15 cellular contexts compared by ENCODE assay signal in the genomic region with DNA sequence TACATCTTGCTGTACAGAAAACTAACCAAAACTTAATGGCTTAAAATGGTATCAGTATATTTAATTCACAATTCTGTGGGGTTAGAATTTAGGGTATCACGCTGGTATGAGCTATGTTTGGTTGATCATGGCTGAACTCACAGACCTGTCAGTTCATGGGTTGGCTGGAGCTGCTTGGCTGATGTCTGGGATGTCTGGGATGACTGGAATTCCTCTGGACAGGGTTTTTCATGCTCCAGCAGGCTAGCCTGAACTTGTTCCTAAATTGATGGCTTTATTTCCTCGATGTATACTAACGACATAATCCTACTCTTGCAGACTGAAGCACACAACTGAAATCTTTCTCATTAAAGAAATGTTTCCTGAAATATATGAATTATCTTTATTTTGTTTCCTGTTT.
A peak's percentile ranks its signal among the peaks of the same experiment; 100 is the strongest.
DNase-seq lines count a peak whose midpoint lies in the region; TF ChIP-seq lines count a peak whose summit lies in the region.
"Had no signal": no experiment of that assay in that cellular context is flagged by ENCODE, and none has a peak within 500 bp of the region (broad histone marks: within the 10 kb centered on the region; RNA-seq: fewer than 3 reads in every experiment).

No MANE protein-coding gene starts in this region.

- H3K27me3 ChIP-seq in GM23248 (replicated peaks; ENCODE audit: insufficient read depth) (no peaks in the 10 kb centered on the region), SK-N-SH (ENCODE audit: insufficient read depth) (no peaks in the 10 kb centered on the region), neural progenitor cell (no peaks in the 10 kb centered on the region), esophagus squamous epithelium (no peaks in the 10 kb centered on the region)
- H3K27me3 ChIP-seq: adrenal gland, BLaER1 had no signal

- peaks cover 3% of the 10 kb centered on the region for H3K9me3 Mint-ChIP-seq in neural progenitor cell
- no peaks in the 10 kb centered on the region for H3K9me3 Mint-ChIP-seq in osteocyte (ENCODE audit: unreplicated experiment)
- H3K9me3 Mint-ChIP-seq in activated T-helper 2 cell treated with anti-CD3 and anti-CD28 coated beads, Interferon-gamma antibody, Interleukin-2, Interleukin-4, amounts not matched to agents 10 μg/mL and 5 μg/mL and 100 μg/mL, durations not matched to agents 14 hours and 24 hours and 36 hours: no peaks in the 10 kb centered on the region

- no peak overlapping the region for H3K4me2 ChIP-seq in GM23248 (ENCODE audit: unreplicated experiment)
- H3K4me2 ChIP-seq in SK-N-SH: no peak overlapping the region
- H3K4me2 ChIP-seq in neural progenitor cell: no peak overlapping the region
- H3K4me2 ChIP-seq: BLaER1 had no signal

- H3K27ac ChIP-seq in GM23248 (no peak overlapping the region), SK-N-SH (ENCODE audit: low read depth in 2 of 2, low read length in 1 of 2) (no peak overlapping the region), neural progenitor cell (no peak overlapping the region), esophagus squamous epithelium (no peak overlapping the region)
- H3K27ac ChIP-seq: adrenal gland, BLaER1 had no signal

- H3K27me3 Mint-ChIP-seq in neural progenitor cell (ENCODE audit: insufficient read depth, low read depth) (peaks cover 2% of the 10 kb centered on the region), osteocyte (ENCODE audit: unreplicated experiment) (no peaks in the 10 kb centered on the region)
- H3K27me3 Mint-ChIP-seq in activated T-helper 2 cell treated with anti-CD3 and anti-CD28 coated beads, Interferon-gamma antibody, Interleukin-2, Interleukin-4, amounts not matched to agents 10 μg/mL and 5 μg/mL and 100 μg/mL, durations not matched to agents 14 hours and 24 hours and 36 hours (ENCODE audit: low read depth): no peaks in the 10 kb centered on the region
- H3K27me3 Mint-ChIP-seq: progenitor cell of endocrine pancreas had no signal

- TF ChIP-seq CTCF in SK-N-SH (IDR thresholded peaks at IDR 0.05) (no peak), fibroblast of pulmonary artery (IDR thresholded peaks at IDR 0.05; ENCODE audit: low read length, missing control alignments) (no peak), neural progenitor cell (IDR thresholded peaks at IDR 0.05) (no peak), esophagus squamous epithelium (IDR thresholded peaks at IDR 0.05) (no peak), osteocyte (IDR thresholded peaks at IDR 0.05) (no peak)

- WGBS in GM23248 (ENCODE audit: low coverage in 1 of 2, low lambda C conversion rate in 2 of 2, missing lambda C conversion rate in 2 of 2), 2 experiments: 63 to 66% methylated on average over 3 of the region's 3 CpGs
- WGBS in SK-N-SH (ENCODE audit: low lambda C conversion rate): 32% methylated on average over 3 of the region's 3 CpGs
- 39 to 49% methylated on average over 3 of the region's 3 CpGs for WGBS in esophagus squamous epithelium, 2 donors

- H3K4me1 Mint-ChIP-seq in neural progenitor cell (peaks cover 3% of the 10 kb centered on the region), osteocyte (ENCODE audit: unreplicated experiment) (peaks cover 2% of the 10 kb centered on the region)
- H3K4me1 Mint-ChIP-seq in activated T-helper 2 cell treated with anti-CD3 and anti-CD28 coated beads, Interferon-gamma antibody, Interleukin-2, Interleukin-4, amounts not matched to agents 10 μg/mL and 5 μg/mL and 100 μg/mL, durations not matched to agents 14 hours and 24 hours and 36 hours (ENCODE audit: low read depth): no peaks in the 10 kb centered on the region

- H3K9me2 ChIP-seq in GM23248 (ENCODE audit: insufficient read depth): no peaks in the 10 kb centered on the region
- H3K9me2 ChIP-seq in SK-N-SH: no peaks in the 10 kb centered on the region

- DNase-seq in GM23248: no peak
- no peak for DNase-seq in SK-N-SH
- peak; percentile 18 for DNase-seq in fibroblast of pulmonary artery (ENCODE audit: low read depth)
- peak; percentile 55 for DNase-seq in neural progenitor cell (ENCODE audit: low spot score)
- DNase-seq in esophagus squamous epithelium (lab: John Stamatoyannopoulos, UW): no peak
- DNase-seq in osteocyte (ENCODE audit: extremely low spot score, unreplicated experiment): no peak
- DNase-seq in anterior cingulate cortex (lab: John Stamatoyannopoulos, UW): no peak
- no peak for DNase-seq in activated T-helper 2 cell treated with anti-CD3 and anti-CD28 coated beads, Interferon-gamma antibody, Interleukin-2, Interleukin-4, amounts not matched to agents 10 μg/mL and 5 μg/mL and 100 μg/mL, durations not matched to agents 14 hours and 24 hours and 36 hours (ENCODE audit: low spot score)
- DNase-seq: activated CD4-positive, alpha-beta T cell treated with anti-CD3 and anti-CD28 coated beads for 4 hours; activated T-cell treated with anti-CD3 and anti-CD28 coated beads, Interleukin-2, amount 50 U/mL, for 48 hours; adrenal gland; NCI-H2107; SHP77 had no signal

- TF ChIP-seq POLR2A in esophagus squamous epithelium (IDR thresholded peaks at IDR 0.05): no peak

- CTCF ChIA-PET in SK-N-SH (lab: Yijun Ruan, JAX): no interaction called here

- no peaks in the 10 kb centered on the region for H3K79me2 ChIP-seq in GM23248 (ENCODE audit: insufficient read depth)
- H3K79me2 ChIP-seq in SK-N-SH (ENCODE audit: insufficient read depth): no peaks in the 10 kb centered on the region
- H3K79me2 ChIP-seq in neural progenitor cell (ENCODE audit: low read depth): no peaks in the 10 kb centered on the region

- H3K4me1 ChIP-seq in GM23248 (ENCODE audit: insufficient read depth) (no peaks in the 10 kb centered on the region), SK-N-SH (ENCODE audit: control insufficient read depth in 1 of 2, insufficient read depth in 2 of 2, low read depth in 1 of 2, low read length in 1 of 2) (no peaks in the 10 kb centered on the region; a peak in 1 of 4 replicates), neural progenitor cell (no peaks in the 10 kb centered on the region), esophagus squamous epithelium (no peaks in the 10 kb centered on the region)
- H3K4me1 ChIP-seq: adrenal gland, BLaER1 had no signal

- H3K9ac ChIP-seq in GM23248 (no peak overlapping the region), SK-N-SH (no peak overlapping the region), neural progenitor cell (no peak overlapping the region)
- H3K9ac ChIP-seq: BLaER1 had no signal

- no peak overlapping the region for H3K4me3 ChIP-seq in GM23248
- H3K4me3 ChIP-seq in SK-N-SH (ENCODE audit: low read depth in 2 of 2, low read length in 1 of 2): no peak overlapping the region; a peak in 1 of 4 replicates
- H3K4me3 ChIP-seq in fibroblast of pulmonary artery (replicated peaks; ENCODE audit: low read depth, low read length): no peak overlapping the region
- H3K4me3 ChIP-seq in neural progenitor cell: no peak overlapping the region
- H3K4me3 ChIP-seq in esophagus squamous epithelium: no peak overlapping the region
- H3K4me3 ChIP-seq: adrenal gland, BLaER1 had no signal

- H3K36me3 ChIP-seq in GM23248 (ENCODE audit: low read depth) (no peaks in the 10 kb centered on the region), SK-N-SH (replicated peaks in 1 of 2; ENCODE audit: control insufficient read depth in 1 of 2, insufficient read depth in 2 of 2, low read length in 1 of 2) (no peaks in the 10 kb centered on the region), neural progenitor cell (no peaks in the 10 kb centered on the region), esophagus squamous epithelium (no peaks in the 10 kb centered on the region)
- H3K36me3 ChIP-seq: adrenal gland, BLaER1 had no signal

- no peak overlapping the region for H3K27ac Mint-ChIP-seq in neural progenitor cell
- H3K27ac Mint-ChIP-seq in osteocyte (ENCODE audit: unreplicated experiment): no peak overlapping the region
- H3K27ac Mint-ChIP-seq in activated T-helper 2 cell treated with anti-CD3 and anti-CD28 coated beads, Interferon-gamma antibody, Interleukin-2, Interleukin-4, amounts not matched to agents 10 μg/mL and 5 μg/mL and 100 μg/mL, durations not matched to agents 14 hours and 24 hours and 36 hours: no peak overlapping the region
- H3K27ac Mint-ChIP-seq: progenitor cell of endocrine pancreas had no signal

- intact Hi-C loops in esophagus squamous epithelium (cut with DNase I): no loop called here
- intact Hi-C loops in activated T-helper 2 cell treated with anti-CD3 and anti-CD28 coated beads, Interferon-gamma antibody, Interleukin-2, Interleukin-4, amounts not matched to agents 10 μg/mL and 5 μg/mL and 100 μg/mL, durations not matched to agents 14 hours and 24 hours and 36 hours (cut with micrococcal nuclease): no loop called here

- H3K9me3 ChIP-seq in GM23248 (ENCODE audit: low read depth) (no peaks in the 10 kb centered on the region), SK-N-SH (no peaks in the 10 kb centered on the region), neural progenitor cell (ENCODE audit: low read depth) (no peaks in the 10 kb centered on the region), esophagus squamous epithelium (no peaks in the 10 kb centered on the region)
- H3K9me3 ChIP-seq: adrenal gland, BLaER1 had no signal

- H2AFZ ChIP-seq in GM23248 (0 out of 2 replicates have a peak overlapping the region, but pooled peaks have one; percentile 36), SK-N-SH (ENCODE audit: low read depth) (0 out of 2 replicates have a peak overlapping the region, but pooled peaks have one; percentile 3), neural progenitor cell (replicated peaks) (no peak overlapping the region)

- H4K20me1 ChIP-seq in GM23248 (ENCODE audit: insufficient read depth) (no peaks in the 10 kb centered on the region), SK-N-SH (ENCODE audit: insufficient read depth) (no peaks in the 10 kb centered on the region), neural progenitor cell (ENCODE audit: low read depth) (no peaks in the 10 kb centered on the region)
- H4K20me1 ChIP-seq: BLaER1 had no signal

- H3K36me3 Mint-ChIP-seq in neural progenitor cell (no peaks in the 10 kb centered on the region), osteocyte (ENCODE audit: unreplicated experiment) (no peaks in the 10 kb centered on the region)
- H3K36me3 Mint-ChIP-seq in activated T-helper 2 cell treated with anti-CD3 and anti-CD28 coated beads, Interferon-gamma antibody, Interleukin-2, Interleukin-4, amounts not matched to agents 10 μg/mL and 5 μg/mL and 100 μg/mL, durations not matched to agents 14 hours and 24 hours and 36 hours (ENCODE audit: low read depth): no peaks in the 10 kb centered on the region

- no peak for TF ChIP-seq RAD21 in SK-N-SH (IDR thresholded peaks at IDR 0.05; ENCODE audit: low read length)

- no peaks in the 10 kb centered on the region for H3F3A ChIP-seq in GM23248 (ENCODE audit: insufficient read depth)
- H3F3A ChIP-seq in SK-N-SH (replicated peaks; ENCODE audit: insufficient read depth): no peaks in the 10 kb centered on the region
- no peaks in the 10 kb centered on the region for H3F3A ChIP-seq in neural progenitor cell (ENCODE audit: low read depth)

- POLR2A ChIA-PET in SK-N-SH (lab: Yijun Ruan, JAX): no interaction called here

- no peak overlapping the region for H3K4me3 Mint-ChIP-seq in neural progenitor cell
- H3K4me3 Mint-ChIP-seq in osteocyte (ENCODE audit: unreplicated experiment): no peak overlapping the region
- no peak overlapping the region for H3K4me3 Mint-ChIP-seq in activated T-helper 2 cell treated with anti-CD3 and anti-CD28 coated beads, Interferon-gamma antibody, Interleukin-2, Interleukin-4, amounts not matched to agents 10 μg/mL and 5 μg/mL and 100 μg/mL, durations not matched to agents 14 hours and 24 hours and 36 hours (ENCODE audit: low read depth)

- TF ChIP-seq EP300 in SK-N-SH (IDR thresholded peaks at IDR 0.05; ENCODE audit: borderline replicate concordance in 1 of 2, low read depth in 1 of 2, low read length in 1 of 2): no peak

- in situ Hi-C loops in GM23248 (cut with MboI): no loop called here

Comparison
In these comparisons a context has a peak if more than half of its experiments do, and no peak if none do; other contexts are left out.
1. DNase-seq: peak in fibroblast of pulmonary artery (single experiment) and neural progenitor cell (single experiment); none in GM23248 (single experiment), SK-N-SH (single experiment), esophagus squamous epithelium (single experiment), osteocyte (single experiment), anterior cingulate cortex (0 of 58) and activated T-helper 2 cell treated with anti-CD3 and anti-CD28 coated beads, Interferon-gamma antibody, Interleukin-2, Interleukin-4, amounts not matched to agents 10 μg/mL and 5 μg/mL and 100 μg/mL, durations not matched to agents 14 hours and 24 hours and 36 hours (single experiment).